In the genomic region with DNA sequence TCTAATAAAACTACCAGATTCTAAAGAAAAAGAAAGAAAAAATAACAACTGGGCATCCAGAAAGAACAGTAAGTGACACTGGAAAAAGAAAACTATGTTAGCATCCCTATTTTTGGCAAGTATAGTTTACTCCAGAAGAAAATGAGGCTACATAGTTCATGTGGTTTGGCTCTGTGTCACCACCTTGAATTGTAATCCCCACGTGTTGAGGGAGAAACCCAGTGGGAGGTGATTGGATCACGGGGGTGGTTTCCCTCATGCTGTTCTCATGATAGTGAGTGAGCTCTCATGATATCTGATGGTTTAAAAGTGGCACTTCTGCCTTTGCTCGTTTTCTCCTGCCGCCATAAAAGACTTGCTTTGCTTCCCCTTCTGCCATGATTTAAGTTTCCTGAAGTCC, we compare ENCODE assay signal across 10 cellular contexts.
A peak's percentile ranks its signal among the peaks of the same experiment; 100 is the strongest.
DNase-seq lines count a peak whose midpoint lies in the region; ATAC-seq, FAIRE-seq and TF ChIP-seq lines count a peak whose summit lies in the region.
"Had no signal": no experiment of that assay in that cellular context is flagged by ENCODE, and none has a peak within 500 bp of the region (broad histone marks: within the 10 kb centered on the region; RNA-seq: fewer than 3 reads in every experiment).

No MANE protein-coding gene starts in this region.

- H3K4me3 ChIP-seq in MG63 (no peak overlapping the region), fibroblast of lung (replicated peaks in 1 of 4; ENCODE audit: control extremely low read depth in 1 of 4, insufficient read depth in 1 of 4, low read depth in 3 of 4, low read length in 4 of 4) (no peak overlapping the region)
- H3K4me3 ChIP-seq: prostate gland had no signal

- FAIRE-seq in GM19239 (lab: Jason Lieb, UNC): no peak
- FAIRE-seq in frontal cortex (lab: Jason Lieb, UNC): no peak

- H3K36me3 ChIP-seq in MG63 (no peaks in the 10 kb centered on the region), fibroblast of lung (ENCODE audit: control insufficient read depth, insufficient read depth, low read length) (no peaks in the 10 kb centered on the region)
- H3K36me3 ChIP-seq: prostate gland had no signal

- H3K27ac ChIP-seq in fibroblast of lung (ENCODE audit: insufficient read depth, low read length): no peak overlapping the region
- H3K27ac ChIP-seq: prostate gland had no signal

- no peaks in the 10 kb centered on the region for H3K4me1 ChIP-seq in fibroblast of lung (ENCODE audit: control insufficient read depth, extremely low read depth, insufficient read depth, low read length)
- H3K4me1 ChIP-seq: prostate gland had no signal

- no peaks in the 10 kb centered on the region for H3K9me3 ChIP-seq in MG63
- no peaks in the 10 kb centered on the region for H3K9me3 ChIP-seq in fibroblast of lung (ENCODE audit: control insufficient read depth, insufficient read depth, low read depth, low read length)
- H3K9me3 ChIP-seq: prostate gland had no signal

- ATAC-seq in GM19035 (IDR thresholded peaks at IDR 0.05; ENCODE audit: unreplicated experiment): peak; percentile 77
- no peak for ATAC-seq in GM18907 (IDR thresholded peaks at IDR 0.05; ENCODE audit: unreplicated experiment)

- no peak overlapping the region for H2AFZ ChIP-seq in fibroblast of lung (ENCODE audit: low read length)

- no peak overlapping the region for H3K9ac ChIP-seq in fibroblast of lung (ENCODE audit: insufficient read depth, low read length)

- TF ChIP-seq CTCF in fibroblast of lung (conservative IDR thresholded peaks at IDR 0.05 in 1 of 2, IDR thresholded peaks at IDR 0.05 in 1 of 2; ENCODE audit: low read depth in 1 of 2, low read length in 2 of 2): no peak

- DNase-seq in A172 (ENCODE audit: low spot score): peak; percentile 91
- peak; percentile 81 for DNase-seq in MG63
- peak; percentile 77 to 90 for DNase-seq in fibroblast of lung (ENCODE audit: low read depth in 2 of 2)
- DNase-seq in GDM1 (lab: John Stamatoyannopoulos, UW): no peak
- no peak for DNase-seq in GM19239 (ENCODE audit: insufficient read length, low spot score)
- no peak for DNase-seq in frontal cortex (ENCODE audit: low spot score in 2 of 2)
- DNase-seq: stimulated activated naive CD4-positive, alpha-beta T cell treated with Interleukin-2 at 50 U/mL for 16 hours had no signal

- no peaks in the 10 kb centered on the region for H3K27me3 ChIP-seq in MG63
- no peaks in the 10 kb centered on the region for H3K27me3 ChIP-seq in fibroblast of lung (ENCODE audit: control insufficient read depth, insufficient read depth, low read length)

- H3K79me2 ChIP-seq in fibroblast of lung (ENCODE audit: control insufficient read depth, insufficient read depth, low read length): no peaks in the 10 kb centered on the region

- H3K4me2 ChIP-seq in fibroblast of lung (ENCODE audit: extremely low read depth, insufficient read depth, low read length): peak overlapping the region; percentile 20

- no peaks in the 10 kb centered on the region for H4K20me1 ChIP-seq in fibroblast of lung (ENCODE audit: control insufficient read depth, extremely low read depth, insufficient read depth, low read length)

Comparison
In these comparisons a context has a peak if more than half of its experiments do, and no peak if none do; other contexts are left out.
1. DNase-seq: peak in A172 (single experiment), MG63 (single experiment) and fibroblast of lung (2 of 2); none in GDM1 (single experiment), GM19239 (single experiment) and frontal cortex (0 of 2).